19 cellular contexts compared by ENCODE assay signal in the genomic region with DNA sequence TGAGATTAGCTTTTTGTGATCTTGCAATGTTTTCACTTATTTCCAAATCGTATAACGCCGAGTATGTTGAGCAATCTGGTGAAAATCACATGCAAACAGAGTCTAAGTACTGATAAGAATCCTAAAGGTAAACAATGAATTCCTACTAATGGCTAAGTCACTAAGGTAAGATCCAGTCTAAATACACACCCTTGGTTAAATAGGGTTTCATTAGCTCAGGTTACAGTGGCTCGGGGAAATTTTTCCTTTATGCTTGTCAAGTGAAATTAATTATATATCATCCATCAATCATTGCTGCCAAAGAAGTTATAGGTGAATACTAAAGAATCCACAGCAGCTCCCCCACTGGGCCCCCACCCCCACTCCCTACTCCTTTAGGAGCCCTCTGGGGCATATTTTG.
DNase-seq lines count a peak whose midpoint lies in the region; ATAC-seq and TF ChIP-seq lines count a peak whose summit lies in the region.
"Had no signal": no experiment of that assay in that cellular context is flagged by ENCODE, and none has a peak within 500 bp of the region (broad histone marks: within the 10 kb centered on the region; RNA-seq: fewer than 3 reads in every experiment).

No MANE protein-coding gene starts in this region.

- peak overlapping the region; percentile 52 for H3K27ac ChIP-seq in PC-3 (ENCODE audit: low read length)
- H3K27ac ChIP-seq in lung (ENCODE audit: low read depth in 1 of 2, low read length in 1 of 2): no peak overlapping the region
- H3K27ac ChIP-seq: brain microvascular endothelial cell had no signal

- H3K4me2 ChIP-seq in PC-3 (ENCODE audit: low read length): peak overlapping the region; percentile 58

- no peak overlapping the region for H3K9ac ChIP-seq in PC-3 (ENCODE audit: low read length)

- H3K36me3 Mint-ChIP-seq in activated T-cell treated with anti-CD3 and anti-CD28 coated beads, Interleukin-2, amount 50 U/mL, for 24 hours (ENCODE audit: low read depth): no peaks in the 10 kb centered on the region
- H3K36me3 Mint-ChIP-seq: activated naive CD8-positive, alpha-beta T cell treated with anti-CD3 and anti-CD28 coated beads for 36 hours; naive B cell had no signal

- TF ChIP-seq CTCF in PC-3 (conservative IDR thresholded peaks at IDR 0.05; ENCODE audit: low read depth, low read length): no peak
- no peak for TF ChIP-seq CTCF in lung (IDR thresholded peaks at IDR 0.05; ENCODE audit: control extremely low read depth, extremely low read depth)

- no peaks in the 10 kb centered on the region for H3K27me3 ChIP-seq in PC-3 (ENCODE audit: low read length)
- H3K27me3 ChIP-seq in lung (ENCODE audit: control insufficient read depth, insufficient read depth): no peaks in the 10 kb centered on the region
- H3K27me3 ChIP-seq: brain microvascular endothelial cell had no signal

- H3K9me2 ChIP-seq in PC-3 (replicated peaks; ENCODE audit: low read length): no peaks in the 10 kb centered on the region

- peak overlapping the region; percentile 25; the same call in 1 of the 2 replicates for H3K4me3 ChIP-seq in PC-3 (ENCODE audit: low read length)
- no peak overlapping the region for H3K4me3 ChIP-seq in lung

- no peaks in the 10 kb centered on the region for H3F3A ChIP-seq in PC-3 (ENCODE audit: low read length, unreplicated experiment)

- H3K79me2 ChIP-seq in PC-3 (ENCODE audit: low read length): no peaks in the 10 kb centered on the region

- H3K9me3 ChIP-seq in PC-3 (ENCODE audit: low read length): no peaks in the 10 kb centered on the region
- H3K9me3 ChIP-seq in lung (ENCODE audit: control insufficient read depth in 2 of 2, insufficient read depth in 1 of 2, low read length in 1 of 2): no peaks in the 10 kb centered on the region

- CTCF ChIA-PET in PC-3 (lab: Charles Lee): no interaction called here

- no peaks in the 10 kb centered on the region for H3K4me1 Mint-ChIP-seq in activated T-cell treated with anti-CD3 and anti-CD28 coated beads, Interleukin-2, amount 50 U/mL, for 24 hours (ENCODE audit: low read depth)
- H3K4me1 Mint-ChIP-seq: activated naive CD8-positive, alpha-beta T cell treated with anti-CD3 and anti-CD28 coated beads for 36 hours; naive B cell had no signal

- H3K36me3 ChIP-seq in PC-3 (ENCODE audit: low read depth, low read length): no peaks in the 10 kb centered on the region
- no peaks in the 10 kb centered on the region for H3K36me3 ChIP-seq in lung (ENCODE audit: control insufficient read depth in 2 of 2, insufficient read depth in 2 of 2, low read length in 2 of 2)
- H3K36me3 ChIP-seq: brain microvascular endothelial cell had no signal

- H2AFZ ChIP-seq in PC-3 (ENCODE audit: low read length): no peak overlapping the region

- ATAC-seq in PC-3: peak; percentile 95
- ATAC-seq in lung (ENCODE audit: insufficient read depth, low FRiP score): peak; percentile 61
- ATAC-seq: activated T-cell treated with anti-CD3 and anti-CD28 coated beads, Interleukin-2, amount 50 U/mL, for 4 hours had no signal

- 37 to 47% methylated on average over 4 of the region's 4 CpGs for WGBS in lung, 2 donors

- H3K9me3 Mint-ChIP-seq in activated T-cell treated with anti-CD3 and anti-CD28 coated beads, Interleukin-2, amount 50 U/mL, for 24 hours: peaks cover 2% of the 10 kb centered on the region
- H3K9me3 Mint-ChIP-seq: activated naive CD8-positive, alpha-beta T cell treated with anti-CD3 and anti-CD28 coated beads for 36 hours; activated T-cell treated with anti-CD3 and anti-CD28 coated beads, Interleukin-2, amount 50 U/mL, for 4 hours had no signal

- no peaks in the 10 kb centered on the region for H3K27me3 Mint-ChIP-seq in activated T-cell treated with anti-CD3 and anti-CD28 coated beads, Interleukin-2, amount 50 U/mL, for 24 hours
- H3K27me3 Mint-ChIP-seq: activated naive CD8-positive, alpha-beta T cell treated with anti-CD3 and anti-CD28 coated beads for 36 hours; naive B cell had no signal

- peaks cover 32% of the 10 kb centered on the region for H3K4me1 ChIP-seq in PC-3 (ENCODE audit: insufficient read depth, low read length)
- peaks cover 0 to 1% of the 10 kb centered on the region in 2 donors for H3K4me1 ChIP-seq in lung (ENCODE audit: control insufficient read depth in 2 of 2, insufficient read depth in 2 of 2, low read length in 2 of 2)

- H3K4me3 Mint-ChIP-seq in activated T-cell treated with anti-CD3 and anti-CD28 coated beads, Interleukin-2, amount 50 U/mL, for 24 hours: no peak overlapping the region
- H3K4me3 Mint-ChIP-seq: activated naive CD8-positive, alpha-beta T cell treated with anti-CD3 and anti-CD28 coated beads for 36 hours; activated T-cell treated with anti-CD3 and anti-CD28 coated beads, Interleukin-2, amount 50 U/mL, for 4 hours; naive B cell had no signal

- H3K27ac Mint-ChIP-seq in activated T-cell treated with anti-CD3 and anti-CD28 coated beads, Interleukin-2, amount 50 U/mL, for 24 hours: no peak overlapping the region
- H3K27ac Mint-ChIP-seq: activated naive CD8-positive, alpha-beta T cell treated with anti-CD3 and anti-CD28 coated beads for 36 hours; naive B cell had no signal

- POLR2A ChIA-PET in PC-3 (lab: Charles Lee; ENCODE audit: unreplicated experiment): interaction anchor here (0.5 kb wide), 1 partner anchor 447 kb away, joined by 5 read pairs; no protein-coding TSS in a partner anchor

- DNase-seq in DMS53 treated with DMSO at 0.1 percent for 48 hours (lab: John Stamatoyannopoulos, UW; ENCODE audit: unreplicated experiment) (peak; percentile 13), NCI-H1105 (lab: John Stamatoyannopoulos, UW) (peak; percentile 45), PC-3 (peak; percentile 79), lung (ENCODE audit: low spot score) (no peak), islet precursor cell (no peak)
- no peak for DNase-seq in stimulated activated CD4-positive, alpha-beta T cell treated with anti-CD3 and anti-CD28 coated beads, Interleukin-2, amount 100 ng/mL, for 48 hours
- DNase-seq in activated T-cell treated with anti-CD3 and anti-CD28 coated beads, Interleukin-2, amount 50 U/mL, for 24 hours: no peak
- DNase-seq: activated CD4-positive, alpha-beta T cell treated with anti-CD3 and anti-CD28 coated beads, Interleukin-2, amount 50 U/mL, for 48 hours; activated naive CD8-positive, alpha-beta T cell treated with anti-CD3 and anti-CD28 coated beads for 36 hours; activated T-cell treated with anti-CD3 and anti-CD28 coated beads, Interleukin-2, amount 50 U/mL, for 4 hours; AML-193; brain microvascular endothelial cell; COR-L47; GOT3; KG1; naive B cell; NCI-H1694; stimulated activated CD4-positive, alpha-beta T cell treated with anti-CD3 and anti-CD28 coated beads, Interleukin-4, amount 100 ng/mL, for 24 hours; substantia nigra had no signal

- BruUV-seq in PC-3 (replicated peaks; lab: Mats Ljungman, UMichigan): no TSS peak

- intact Hi-C loops in PC-3 (cut with micrococcal nuclease): no loop called here

- H4K20me1 ChIP-seq in PC-3 (ENCODE audit: low read length): no peaks in the 10 kb centered on the region

Comparison
In these comparisons a context has a peak if more than half of its experiments do, and no peak if none do; other contexts are left out.
1. DNase-seq: peak in DMS53 treated with DMSO at 0.1 percent for 48 hours (single experiment), NCI-H1105 (single experiment) and PC-3 (single experiment); none in lung (single experiment), islet precursor cell (single experiment), stimulated activated CD4-positive, alpha-beta T cell treated with anti-CD3 and anti-CD28 coated beads, Interleukin-2, amount 100 ng/mL, for 48 hours (0 of 2) and activated T-cell treated with anti-CD3 and anti-CD28 coated beads, Interleukin-2, amount 50 U/mL, for 24 hours (single experiment).